ENCODE assay signal across 13 cellular contexts in genomic region chr11:12725863-12726666, GRCh38. TPM values are rescaled to one million over a fixed set of nuclear protein-coding genes. Genes with fewer than 3 reads are reported as not detected.
DNase-seq lines count a peak whose midpoint lies in the region; ATAC-seq and TF ChIP-seq lines count a peak whose summit lies in the region.
"Had no signal": no experiment of that assay in that cellular context is flagged by ENCODE, and none has a peak within 500 bp of the region (broad histone marks: within the 10 kb centered on the region; RNA-seq: fewer than 3 reads in every experiment).

No MANE protein-coding gene starts in this region.

- no peak overlapping the region for H3K4me3 ChIP-seq in fibroblast of the aortic adventitia (ENCODE audit: low read depth, low read length)

- no peak for TF ChIP-seq CTCF in fibroblast of the aortic adventitia (IDR thresholded peaks at IDR 0.05; ENCODE audit: insufficient read depth, low read length)

- DNase-seq in HS-27A (ENCODE audit: low read depth), result peak; percentile 70
- peak; percentile 73 for DNase-seq in astrocyte of the hippocampus (ENCODE audit: low read depth, low spot score)
- DNase-seq in fibroblast of the aortic adventitia (ENCODE audit: low read depth), result peak; percentile 59
- peak; percentile 47 for DNase-seq in renal cortical epithelial cell (ENCODE audit: low read depth)
- DNase-seq in NCI-H2107 treated with DMSO at 0.1 percent for 48 hours (lab: John Stamatoyannopoulos, UW; ENCODE audit: unreplicated experiment), result no peak
- DNase-seq: amygdala; CD8-positive, alpha-beta T cell; NCI-H510A treated with DMSO at 0.1 percent for 48 hours had no signal

- ATAC-seq in HG02588 (IDR thresholded peaks at IDR 0.05; ENCODE audit: unreplicated experiment) (no peak), HG03354 (IDR thresholded peaks at IDR 0.05; ENCODE audit: poor library complexity, severe bottlenecking, unreplicated experiment) (no peak), HG02642 (IDR thresholded peaks at IDR 0.05; ENCODE audit: poor library complexity, unreplicated experiment) (no peak)
- ATAC-seq: CD8-positive, alpha-beta T cell; WTC11 had no signal

RNA-seq across cellular contexts. Expression of gene TEAD1, which starts 51.8 kb away (rescaled TPM):
- total RNA-seq in fibroblast of the aortic adventitia (ENCODE audit: low replicate concordance), result 117 and 131 TPM in 2 replicates
- 54.4 and 170 TPM in 2 replicates for total RNA-seq in renal cortical epithelial cell
- total RNA-seq: CD8-positive, alpha-beta T cell; mononuclear cell had no signal
